35 cellular contexts compared by ENCODE assay signal in genomic region chr6:76839505-76839904, GRCh38.
"Had no signal": no experiment of that assay in that cellular context is flagged by ENCODE, and none has a peak within 500 bp of the region (broad histone marks: within the 10 kb centered on the region; RNA-seq: fewer than 3 reads in every experiment).

No MANE protein-coding gene starts in this region.

- H3K9me3 ChIP-seq: MG63 had no signal

- H3K4me3 ChIP-seq: MG63 had no signal

- H3K36me3 ChIP-seq: MG63 had no signal

- H3K4me2 ChIP-seq: KMS-11 had no signal

- H3K9ac ChIP-seq: KMS-11 had no signal

- DNase-seq: Karpas-422, Kasumi-1, KG1, MG63, MM.1S, MV-4-11, NCI-H1048, NCI-H1092, NCI-H1092 treated with DMSO at 0.1 percent for 48 hours, NCI-H1105, NCI-H1105 treated with DMSO at 0.1 percent for 48 hours, NCI-H1417, NCI-H1417 treated with DMSO at 0.1 percent for 48 hours, NCI-H1436, NCI-H1436 treated with DMSO at 0.1 percent for 48 hours, NCI-H146, NCI-H1694, NCI-H1694 treated with DMSO at 0.1 percent for 48 hours, NCI-H187, NCI-H187 treated with DMSO at 0.1 percent for 48 hours, NCI-H1930, NCI-H2029, NCI-H2029 treated with DMSO at 0.1 percent for 48 hours, NCI-H2081 treated with DMSO at 0.1 percent for 48 hours, NCI-H2107, NCI-H2171, NCI-H2171 treated with DMSO at 0.1 percent for 48 hours, NCI-H2227 treated with DMSO at 0.1 percent for 48 hours, NCI-H226, NCI-H345, NCI-H446, NCI-H446 treated with DMSO at 0.1 percent for 48 hours, NCI-H510A, NCI-H510A treated with DMSO at 0.1 percent for 48 hours had no signal

- H3K27ac ChIP-seq: KMS-11 had no signal

- H3K27me3 ChIP-seq: MG63 had no signal
